ENCODE assay signal across 1 cellular context in the genomic region with DNA sequence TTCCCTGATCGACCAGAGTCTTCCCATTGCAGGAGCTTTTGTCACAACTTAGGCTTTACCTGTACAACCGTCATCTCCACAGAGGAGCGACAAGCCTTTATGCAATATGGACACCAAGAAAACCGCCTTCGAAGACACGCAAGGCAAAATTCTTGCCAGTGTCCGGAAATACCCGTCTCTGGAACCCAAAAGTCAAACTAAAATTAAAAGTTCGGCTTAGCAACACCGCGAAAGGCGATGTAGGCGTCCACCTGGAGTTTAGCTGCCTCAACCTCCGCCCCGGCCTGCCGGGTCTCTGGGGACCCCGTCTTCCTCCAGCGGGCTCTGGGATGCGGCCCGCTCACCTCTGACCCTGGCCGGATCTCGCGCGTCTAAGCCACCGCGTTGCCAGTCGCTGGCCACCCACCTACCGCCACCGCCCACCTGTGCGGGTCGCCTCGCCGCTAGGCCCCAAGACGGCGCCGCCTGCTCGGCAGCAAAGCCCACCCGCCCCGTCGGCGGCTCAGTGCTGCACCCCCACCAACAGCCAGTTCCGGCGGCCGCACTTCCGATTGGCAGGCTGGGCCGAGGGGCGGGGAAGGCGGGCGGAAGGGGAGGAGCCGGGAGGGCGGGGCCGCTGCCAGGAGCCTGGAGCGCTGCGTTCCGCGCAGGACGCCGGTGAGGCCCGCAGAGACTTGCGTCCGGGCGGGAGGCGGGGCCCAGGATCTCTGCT.
TF ChIP-seq lines count a peak whose summit lies in the region.

Gene SUPT20H (minus strand): TSS at position 553 of the 712 bp plus-strand sequence. CDS start 8,198 bp downstream, outside the sequence.

TF ChIP-seq in GM23338, 12 proteins besides CTCF, POLR2A, EP300 and RAD21:
- no peak for TF ChIP-seq ZNF462 (CRISPR knock-in tag; IDR thresholded peaks at IDR 0.05)
- TF ChIP-seq REST (IDR thresholded peaks at IDR 0.05; ENCODE audit: unreplicated experiment), result no peak
- TF ChIP-seq CREB1 (CRISPR knock-in tag; IDR thresholded peaks at IDR 0.05; ENCODE audit: low read depth), result peak; percentile 27; the same call in 1 of the 2 replicates
- TF ChIP-seq ZNF114 (CRISPR knock-in tag; IDR thresholded peaks at IDR 0.05), result no peak
- no peak for TF ChIP-seq EZH2phosphoT487 (IDR thresholded peaks at IDR 0.05; ENCODE audit: unreplicated experiment)
- no peak for TF ChIP-seq JUNB (IDR thresholded peaks at IDR 0.05; ENCODE audit: unreplicated experiment)
- peak; percentile 41; the same call in 1 of the 2 replicates for TF ChIP-seq ETS1 (IDR thresholded peaks at IDR 0.05)
- TF ChIP-seq ZNF331 (CRISPR knock-in tag; IDR thresholded peaks at IDR 0.05; ENCODE audit: low read depth), result no peak
- TF ChIP-seq EZH2 (IDR thresholded peaks at IDR 0.05; ENCODE audit: low read depth, unreplicated experiment), result no peak
- peak; percentile 96 for TF ChIP-seq POLR2AphosphoS5 (IDR thresholded peaks at IDR 0.05; ENCODE audit: low read depth)
- no peak for TF ChIP-seq NANOG (IDR thresholded peaks at IDR 0.05; ENCODE audit: borderline replicate concordance)
- TF ChIP-seq STAT1 (IDR thresholded peaks at IDR 0.05; ENCODE audit: unreplicated experiment), result no peak
